In genomic region chr1:152497273-152497672, GRCh38 we compare ENCODE assay signal across 9 cellular contexts. TPM values are rescaled to one million over a fixed set of nuclear protein-coding genes. Genes with fewer than 3 reads are reported as not detected.
DNase-seq lines count a peak whose midpoint lies in the region; ATAC-seq and TF ChIP-seq lines count a peak whose summit lies in the region.
"Had no signal": no experiment of that assay in that cellular context is flagged by ENCODE, and none has a peak within 500 bp of the region (broad histone marks: within the 10 kb centered on the region; RNA-seq: fewer than 3 reads in every experiment).

No MANE protein-coding gene starts in this region.

- no peak overlapping the region for H2BK5ac ChIP-seq in mesendoderm (ENCODE audit: low read length)

- H3K27ac ChIP-seq in VCaP (no peak overlapping the region), mesendoderm (ENCODE audit: low read depth, low read length) (no peak overlapping the region)

- H3K79me2 ChIP-seq in mesendoderm (ENCODE audit: control insufficient read depth, insufficient read depth, low read length), result no peaks in the 10 kb centered on the region

- no peak overlapping the region for H3K4ac ChIP-seq in mesendoderm (ENCODE audit: low read depth, low read length)

- peak; percentile 62 for TF ChIP-seq CTCF in LNCaP clone FGC (IDR thresholded peaks at IDR 0.05; ENCODE audit: control insufficient read depth, extremely low read depth, insufficient read depth)
- TF ChIP-seq CTCF in VCaP (conservative IDR thresholded peaks at IDR 0.05), result peak; percentile 74

- WGBS in mesendoderm (ENCODE audit: extremely low coverage, insufficient coverage, low lambda C conversion rate), result no CpG with 5 or more reads among the region's 2 CpGs

- H3K9ac ChIP-seq in mesendoderm (ENCODE audit: low read length), result no peak overlapping the region

- H4K8ac ChIP-seq in mesendoderm (ENCODE audit: low read depth, low read length), result no peak overlapping the region

- no peak overlapping the region for H3K18ac ChIP-seq in mesendoderm (ENCODE audit: low read length)

- no peak overlapping the region for H3K56ac ChIP-seq in mesendoderm (ENCODE audit: low read length)

- DNase-seq in DMS 273 (lab: John Stamatoyannopoulos, UW; ENCODE audit: unreplicated experiment), result peak; percentile 42
- DNase-seq in DMS 273 treated with DMSO at 0.1 percent for 48 hours (lab: John Stamatoyannopoulos, UW), result no peak
- no peak for DNase-seq in LNCaP clone FGC (ENCODE audit: low read depth)
- DNase-seq in mesendoderm, result peak; percentile 1
- no peak for DNase-seq in NCI-H748 treated with DMSO at 0.1 percent for 48 hours (lab: John Stamatoyannopoulos, UW)
- DNase-seq: activated T-cell treated with anti-CD3 and anti-CD28 coated beads, Interleukin-2, amount 50 U/mL, for 1 hour had no signal

- no peak overlapping the region for H2BK120ac ChIP-seq in mesendoderm (ENCODE audit: low read depth, low read length)

- no peak overlapping the region for H4K5ac ChIP-seq in mesendoderm (ENCODE audit: low read length)

- no peak overlapping the region for H3K4me3 ChIP-seq in LNCaP clone FGC (ENCODE audit: low read depth, low read length)
- H3K4me3 ChIP-seq in mesendoderm (ENCODE audit: low read length), result no peak overlapping the region

- H3K27me3 ChIP-seq in mesendoderm (ENCODE audit: insufficient read depth, low read length, poor library complexity), result no peaks in the 10 kb centered on the region

- H3K36me3 ChIP-seq in mesendoderm (ENCODE audit: control insufficient read depth, insufficient read depth, low read length), result no peaks in the 10 kb centered on the region

- H3K23ac ChIP-seq in mesendoderm (ENCODE audit: low read length), result no peak overlapping the region

- H2AK5ac ChIP-seq in mesendoderm (ENCODE audit: low read length), result no peak overlapping the region

- no peak overlapping the region for H3K4me2 ChIP-seq in mesendoderm (ENCODE audit: low read length)

- no peak overlapping the region for H2BK15ac ChIP-seq in mesendoderm (replicated peaks; ENCODE audit: low read depth)

- no peaks in the 10 kb centered on the region for H3K4me1 ChIP-seq in mesendoderm (ENCODE audit: control insufficient read depth, low read depth, low read length)

- no peaks in the 10 kb centered on the region for H3K79me1 ChIP-seq in mesendoderm (ENCODE audit: low read length)

- no peak for ATAC-seq in HG03159 (IDR thresholded peaks at IDR 0.05; ENCODE audit: unreplicated experiment)
- ATAC-seq in GM21723 (IDR thresholded peaks at IDR 0.05; ENCODE audit: unreplicated experiment), result no peak

RNA-seq across cellular contexts. Expression of gene LCE5A, which starts 13.3 kb away (rescaled TPM):
- polyA plus RNA-seq in mesendoderm (2013, experiment 1 of 2), result not detected
- not detected for polyA plus RNA-seq in mesendoderm (2013, experiment 2 of 2)

RNA-seq across cellular contexts. Expression of gene CRCT1, which starts 17.0 kb away (rescaled TPM):
- polyA plus RNA-seq in mesendoderm (2013, experiment 1 of 2), result not detected
- not detected for polyA plus RNA-seq in mesendoderm (2013, experiment 2 of 2)

Comparison
In these comparisons a context has a peak if more than half of its experiments do, and no peak if none do; other contexts are left out.
1. DNase-seq: peak in DMS 273 (single experiment) and mesendoderm (single experiment); none in DMS 273 treated with DMSO at 0.1 percent for 48 hours (single experiment), LNCaP clone FGC (single experiment) and NCI-H748 treated with DMSO at 0.1 percent for 48 hours (single experiment).